ENCODE assay signal across 21 cellular contexts in the genomic region with DNA sequence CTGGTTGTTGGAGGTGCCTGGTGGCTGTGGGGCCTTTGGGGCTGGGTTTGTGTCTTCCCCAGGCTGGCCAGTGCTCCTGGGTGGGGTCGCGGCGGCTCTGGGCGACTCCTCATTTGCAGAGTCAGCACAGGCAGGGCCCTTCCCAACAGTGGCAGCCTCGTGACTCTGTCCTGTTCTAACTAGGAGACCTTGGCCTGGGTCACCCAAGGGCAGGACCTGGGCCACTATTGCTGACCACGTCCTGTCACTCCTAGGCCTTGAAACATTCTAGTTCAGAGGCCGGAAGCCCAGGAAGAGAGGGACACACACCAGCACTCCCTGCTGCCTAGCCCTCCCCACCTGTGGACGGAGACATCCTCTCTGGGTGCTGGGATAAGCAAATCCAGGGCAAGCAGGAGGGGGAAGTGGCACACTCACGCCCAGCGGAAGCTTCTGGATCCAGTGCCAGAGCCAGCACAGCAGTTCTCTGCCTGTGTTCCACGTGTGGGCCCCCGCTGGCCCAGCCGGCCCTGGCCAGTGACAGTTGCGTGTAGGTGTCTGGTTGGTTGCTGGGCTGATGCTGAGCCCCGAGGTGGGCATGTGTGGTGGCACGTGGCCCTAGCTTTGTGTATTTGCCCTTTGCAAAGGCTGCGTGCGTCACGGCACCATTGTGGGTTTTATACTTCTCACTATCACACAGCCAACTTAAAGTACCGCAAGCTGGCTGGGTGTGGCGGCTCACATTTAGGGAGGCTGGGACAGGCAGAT. TPM values are rescaled to one million over a fixed set of nuclear protein-coding genes. Genes with fewer than 3 reads are reported as not detected.
A peak's percentile ranks its signal among the peaks of the same experiment; 100 is the strongest.
DNase-seq lines count a peak whose midpoint lies in the region; ATAC-seq and TF ChIP-seq lines count a peak whose summit lies in the region.
"Had no signal": no experiment of that assay in that cellular context is flagged by ENCODE, and none has a peak within 500 bp of the region (broad histone marks: within the 10 kb centered on the region; RNA-seq: fewer than 3 reads in every experiment).

No MANE protein-coding gene starts in this region.

- no peaks in the 10 kb centered on the region for H3K36me3 Mint-ChIP-seq in WTC11
- no peaks in the 10 kb centered on the region for H3K36me3 Mint-ChIP-seq in stimulated activated memory B cell treated with anti-CD40 and anti-IgM and Interleukin-4, amounts not matched to agents 10 μg/mL and 1 μg/mL and 100 μg/mL, for 72 hours
- H3K36me3 Mint-ChIP-seq: activated naive CD8-positive, alpha-beta T cell treated with anti-CD3 and anti-CD28 coated beads, Interleukin-2, amount 10 ng/mL, durations not matched to agents 7 days and 5 days had no signal

- ATAC-seq in left ventricle myocardium superior (peak; percentile 27), WTC11 (no peak)
- ATAC-seq in stimulated activated memory B cell treated with anti-CD40 and anti-IgM and Interleukin-4, amounts not matched to agents 10 μg/mL and 1 μg/mL and 100 μg/mL, for 72 hours, result no peak
- ATAC-seq: activated T-cell treated with anti-CD3 and anti-CD28 coated beads, Interleukin-2, amount 50 U/mL, for 4 hours; Panc1; stimulated activated effector memory CD8-positive, alpha-beta T cell treated with anti-CD3 and anti-CD28 coated beads, Interleukin-12 subunit alpha, Interleukin-12 subunit beta, amount 100 ng/mL, for 72 hours had no signal

- intact Hi-C loops in adrenal gland (cut with DNase I) (no loop called here), left ventricle myocardium superior (cut with micrococcal nuclease) (no loop called here)

- TF ChIP-seq EP300 in tibial nerve (IDR thresholded peaks at IDR 0.05), result peak; percentile 59 to 85

- H3K4me1 Mint-ChIP-seq in WTC11, result peaks cover 6% of the 10 kb centered on the region
- peaks cover 7% of the 10 kb centered on the region for H3K4me1 Mint-ChIP-seq in stimulated activated memory B cell treated with anti-CD40 and anti-IgM and Interleukin-4, amounts not matched to agents 10 μg/mL and 1 μg/mL and 100 μg/mL, for 72 hours

- H2AFZ ChIP-seq in osteoblast (ENCODE audit: low read length), result no peak overlapping the region

- TF ChIP-seq CTCF in adrenal gland (IDR thresholded peaks at IDR 0.05), result no peak
- TF ChIP-seq CTCF in osteoblast (IDR thresholded peaks at IDR 0.05; ENCODE audit: extremely low read depth, low read depth, low read length), result no peak
- no peak for TF ChIP-seq CTCF in tibial nerve (IDR thresholded peaks at IDR 0.05)
- TF ChIP-seq CTCF in WTC11 (IDR thresholded peaks at IDR 0.05), result no peak

- CTCF ChIA-PET in WTC11 (lab: Charles Lee), result no interaction called here

- no peak overlapping the region for H3K4me3 Mint-ChIP-seq in WTC11
- no peak overlapping the region for H3K4me3 Mint-ChIP-seq in stimulated activated memory B cell treated with anti-CD40 and anti-IgM and Interleukin-4, amounts not matched to agents 10 μg/mL and 1 μg/mL and 100 μg/mL, for 72 hours
- H3K4me3 Mint-ChIP-seq: activated naive CD8-positive, alpha-beta T cell treated with anti-CD3 and anti-CD28 coated beads, Interleukin-2, amount 10 ng/mL, durations not matched to agents 7 days and 5 days; activated T-cell treated with anti-CD3 and anti-CD28 coated beads, Interleukin-2, amount 50 U/mL, for 4 hours; H9; stimulated activated effector memory CD8-positive, alpha-beta T cell treated with anti-CD3 and anti-CD28 coated beads, Interleukin-12 subunit alpha, Interleukin-12 subunit beta, amount 100 ng/mL, for 72 hours had no signal

- H4K20me1 ChIP-seq in osteoblast (ENCODE audit: insufficient read depth, low read length), result no peaks in the 10 kb centered on the region

- DNase-seq in adrenal gland (peak; percentile 62 to 91 (median 82)), left ventricle myocardium superior (peak; percentile 78), osteoblast (ENCODE audit: insufficient read length, low spot score, missing footprints) (peak; percentile 87), tibial nerve (ENCODE audit: low spot score in 2 of 2) (peak; percentile 54 to 67), WTC11 (ENCODE audit: low spot score) (no peak)
- DNase-seq in activated effector memory CD4-positive, alpha-beta T cell treated with anti-CD3 and anti-CD28 coated beads, Interleukin-2, amount 50 U/mL, for 16 hours, result no peak
- no peak for DNase-seq in activated CD4-positive, CD25-positive, alpha-beta regulatory T cell (lab: John Stamatoyannopoulos, UW)
- DNase-seq: activated CD4-positive, alpha-beta T cell treated with anti-CD3 and anti-CD28 coated beads, Interleukin-2, amount 50 U/mL, for 48 hours; activated naive CD8-positive, alpha-beta T cell treated with anti-CD3 and anti-CD28 coated beads, Interleukin-2, amount 10 ng/mL, durations not matched to agents 7 days and 5 days; activated T-cell treated with anti-CD3 and anti-CD28 coated beads, Interleukin-2, amount 50 U/mL, for 4 hours; CD8-positive, alpha-beta memory T cell; effector CD4-positive, alpha-beta T cell; H9; NCI-H1417; NCI-H2171; NCI-H748 treated with DMSO at 0.1 percent for 48 hours had no signal

- H3K27ac ChIP-seq in adrenal gland (peak overlapping the region; percentile 52 to 89 (median 76)), osteoblast (ENCODE audit: low read depth, low read length) (no peak overlapping the region), tibial nerve (peak overlapping the region in 3 of 4 donors; percentile 62 to 82 (median 82))
- H3K27ac ChIP-seq: ovary had no signal

- H3K9me3 ChIP-seq in adrenal gland (replicated peaks in 1 of 3) (no peaks in the 10 kb centered on the region), osteoblast (ENCODE audit: low read depth, low read length) (no peaks in the 10 kb centered on the region), tibial nerve (no peaks in the 10 kb centered on the region)
- H3K9me3 ChIP-seq: breast epithelium, ovary had no signal

- no peaks in the 10 kb centered on the region for H3K27me3 Mint-ChIP-seq in WTC11 (ENCODE audit: low read depth)
- no peaks in the 10 kb centered on the region for H3K27me3 Mint-ChIP-seq in stimulated activated memory B cell treated with anti-CD40 and anti-IgM and Interleukin-4, amounts not matched to agents 10 μg/mL and 1 μg/mL and 100 μg/mL, for 72 hours
- H3K27me3 Mint-ChIP-seq: activated naive CD8-positive, alpha-beta T cell treated with anti-CD3 and anti-CD28 coated beads, Interleukin-2, amount 10 ng/mL, durations not matched to agents 7 days and 5 days; CD8-positive, alpha-beta memory T cell had no signal

- H3K79me2 ChIP-seq in osteoblast (ENCODE audit: insufficient read depth, low read length), result peaks cover 6% of the 10 kb centered on the region

- H3K4me3 ChIP-seq in adrenal gland, result peak overlapping the region in 1 of 4 donors; percentile 24
- no peak overlapping the region for H3K4me3 ChIP-seq in osteoblast (ENCODE audit: insufficient read depth, low read length)
- peak overlapping the region in 1 of 4 donors; percentile 35 for H3K4me3 ChIP-seq in tibial nerve
- H3K4me3 ChIP-seq: ovary had no signal

- H3K4me2 ChIP-seq in osteoblast (ENCODE audit: insufficient read depth, low read length), result no peak overlapping the region

- POLR2A ChIA-PET in WTC11 (lab: Charles Lee), result interaction anchor here (0.6 kb wide), 1 partner anchor 20 kb away, joined by 4 read pairs; no protein-coding TSS in a partner anchor

- H3K27ac Mint-ChIP-seq in WTC11, result no peak overlapping the region
- H3K27ac Mint-ChIP-seq in stimulated activated memory B cell treated with anti-CD40 and anti-IgM and Interleukin-4, amounts not matched to agents 10 μg/mL and 1 μg/mL and 100 μg/mL, for 72 hours, result no peak overlapping the region
- H3K27ac Mint-ChIP-seq: activated naive CD8-positive, alpha-beta T cell treated with anti-CD3 and anti-CD28 coated beads, Interleukin-2, amount 10 ng/mL, durations not matched to agents 7 days and 5 days; CD8-positive, alpha-beta memory T cell; H9; stimulated activated effector memory CD8-positive, alpha-beta T cell treated with anti-CD3 and anti-CD28 coated beads, Interleukin-12 subunit alpha, Interleukin-12 subunit beta, amount 100 ng/mL, for 72 hours had no signal

- no peaks in the 10 kb centered on the region for H3K36me3 ChIP-seq in adrenal gland (replicated peaks in 1 of 2)
- H3K36me3 ChIP-seq in osteoblast (ENCODE audit: insufficient read depth, low read length), result no peaks in the 10 kb centered on the region
- no peaks in the 10 kb centered on the region for H3K36me3 ChIP-seq in tibial nerve
- H3K36me3 ChIP-seq: breast epithelium, ovary had no signal

- WGBS in adrenal gland, 4 donors, result 58 to 85% (median 74%) methylated on average over 5 to 21 of the region's 21 CpGs
- WGBS in tibial nerve, 2 donors, result 63 to 72% methylated on average over 16 to 21 of the region's 21 CpGs

- H3K9me3 Mint-ChIP-seq in WTC11, result no peaks in the 10 kb centered on the region
- H3K9me3 Mint-ChIP-seq in stimulated activated memory B cell treated with anti-CD40 and anti-IgM and Interleukin-4, amounts not matched to agents 10 μg/mL and 1 μg/mL and 100 μg/mL, for 72 hours, result no peaks in the 10 kb centered on the region
- H3K9me3 Mint-ChIP-seq: activated naive CD8-positive, alpha-beta T cell treated with anti-CD3 and anti-CD28 coated beads, Interleukin-2, amount 10 ng/mL, durations not matched to agents 7 days and 5 days; activated T-cell treated with anti-CD3 and anti-CD28 coated beads, Interleukin-2, amount 50 U/mL, for 4 hours; CD8-positive, alpha-beta memory T cell; H9; stimulated activated effector memory CD8-positive, alpha-beta T cell treated with anti-CD3 and anti-CD28 coated beads, Interleukin-12 subunit alpha, Interleukin-12 subunit beta, amount 100 ng/mL, for 72 hours had no signal

- H3K4me1 ChIP-seq in adrenal gland (replicated peaks in 1 of 2) (peaks cover 8 to 30% of the 10 kb centered on the region in 2 donors), osteoblast (ENCODE audit: insufficient read depth, low read length) (peaks cover 6% of the 10 kb centered on the region), tibial nerve (peaks cover 0 to 19% (median 9%) of the 10 kb centered on the region in 4 donors)

- TF ChIP-seq POLR2A in adrenal gland (IDR thresholded peaks at IDR 0.05) (peak; percentile 33 to 35), tibial nerve (IDR thresholded peaks at IDR 0.05) (peak in 1 of 2 donors; percentile 11)

- H3K27me3 ChIP-seq in adrenal gland, result no peaks in the 10 kb centered on the region
- H3K27me3 ChIP-seq in osteoblast (ENCODE audit: insufficient read depth, low read length), result no peaks in the 10 kb centered on the region
- H3K27me3 ChIP-seq in tibial nerve, result no peaks in the 10 kb centered on the region
- H3K27me3 ChIP-seq: breast epithelium, ovary had no signal

TF ChIP-seq in WTC11, 78 proteins besides CTCF, POLR2A, EP300 and RAD21 (continues in another document):
- TF ChIP-seq SMAD4 (CRISPR knock-in tag; IDR thresholded peaks at IDR 0.05) (no peak), ZNF232 (CRISPR knock-in tag; IDR thresholded peaks at IDR 0.05) (no peak)

RNA-seq across cellular contexts. Expression of gene CHID1, which starts 4.3 kb away (rescaled TPM):
- total RNA-seq in adrenal gland (100 to 1,000 TPM in 5 of 8 donors, 10 to 100 TPM in 3; 93.1 to 220 (median 110) TPM), left ventricle myocardium superior (53.0 TPM), osteoblast (43.9 and 48.9 TPM in 2 replicates), tibial nerve (10 to 100 TPM; 47.9 to 83.4 (median 65.8) TPM), WTC11 (2021) (92.8 to 99.6 TPM (median 94.2 TPM) in 3 replicates)
- 10 to 100 TPM; 39.2 to 60.1 (median 56.3) TPM for polyA plus RNA-seq in adrenal gland

RNA-seq across cellular contexts. Expression of gene AP2A2, which starts 10.8 kb away (rescaled TPM):
- 100 to 1,000 TPM in 3 of 8 donors, 10 to 100 TPM in 5; 38.5 to 115 (median 79.1) TPM for total RNA-seq in adrenal gland
- polyA plus RNA-seq in adrenal gland, result 10 to 100 TPM; 28.6 to 98.5 (median 71.4) TPM
- 42.6 TPM for total RNA-seq in left ventricle myocardium superior
- total RNA-seq in osteoblast, result 48.0 and 50.7 TPM in 2 replicates
- total RNA-seq in tibial nerve, result 100 to 1,000 TPM in 1 of 4 donors, 10 to 100 TPM in 3; 70.8 to 136 (median 90.3) TPM
- total RNA-seq in WTC11 (2021), result 47.1 to 52.3 TPM (median 51.0 TPM) in 3 replicates

Comparison
In these comparisons a context has a peak if more than half of its experiments do, and no peak if none do; other contexts are left out.
1. DNase-seq: peak in adrenal gland (7 of 7), left ventricle myocardium superior (single experiment), osteoblast (single experiment) and tibial nerve (2 of 2); none in activated effector memory CD4-positive, alpha-beta T cell treated with anti-CD3 and anti-CD28 coated beads, Interleukin-2, amount 50 U/mL, for 16 hours (single experiment), activated CD4-positive, CD25-positive, alpha-beta regulatory T cell (0 of 4) and WTC11 (single experiment).